Comparison of ENCODE assay signal across 8 cellular contexts in the genomic region with DNA sequence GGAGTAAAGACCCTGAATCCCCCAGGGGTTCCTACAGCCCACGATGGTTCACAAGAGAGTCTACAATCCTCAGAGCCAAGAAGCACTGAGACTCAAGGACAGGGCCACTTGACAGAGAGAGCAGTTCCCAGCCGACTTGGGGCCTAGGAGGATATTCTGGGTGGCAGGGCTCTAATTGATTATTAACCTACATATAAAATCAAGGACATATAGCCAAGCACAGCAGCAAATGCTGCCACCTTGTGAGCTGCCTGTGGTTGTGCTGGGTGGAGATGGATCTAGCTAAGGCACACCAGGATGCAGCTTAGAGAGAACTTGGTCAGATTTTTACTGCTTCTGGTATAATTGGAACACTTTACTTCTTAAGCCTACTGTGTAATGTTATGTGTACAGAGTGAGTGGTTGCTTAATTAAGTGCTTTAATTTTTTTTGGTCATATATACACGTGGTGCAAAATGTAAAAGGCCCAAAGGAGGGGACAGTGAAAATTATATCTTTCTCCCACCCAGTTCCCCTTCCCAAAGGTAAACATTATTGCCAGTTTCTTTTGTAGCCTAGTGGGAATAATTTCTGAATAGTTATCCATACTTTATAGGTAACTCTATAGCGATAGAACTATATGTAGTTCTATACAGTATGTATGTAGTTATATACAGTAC.
DNase-seq lines count a peak whose midpoint lies in the region; ATAC-seq and TF ChIP-seq lines count a peak whose summit lies in the region.

No MANE protein-coding gene starts in this region.

- ATAC-seq in HG03139 (IDR thresholded peaks at IDR 0.05; ENCODE audit: unreplicated experiment) (no peak), HG03439 (IDR thresholded peaks at IDR 0.05; ENCODE audit: unreplicated experiment) (no peak)

- H2AFZ ChIP-seq in neural progenitor cell (replicated peaks): no peak overlapping the region

- no peak overlapping the region for H3K9ac ChIP-seq in neural progenitor cell

- H3K27ac Mint-ChIP-seq in dendritic cell treated with granulocyte-macrophage colony-stimulating factor and Interleukin-4, amounts not matched to agents 40 ng/mL and 50 ng/mL, for 4 days: peak overlapping the region; percentile 72
- no peak overlapping the region for H3K27ac Mint-ChIP-seq in neural progenitor cell

- no peaks in the 10 kb centered on the region for H3K4me1 ChIP-seq in neural progenitor cell

- TF ChIP-seq CTCF in GM12875 (IDR thresholded peaks at IDR 0.05; ENCODE audit: borderline replicate concordance, insufficient read depth, low read depth, low read length) (peak; percentile 61), neural progenitor cell (IDR thresholded peaks at IDR 0.05) (peak; percentile 65)

- H3K79me2 ChIP-seq in neural progenitor cell (ENCODE audit: low read depth): no peaks in the 10 kb centered on the region

- no peaks in the 10 kb centered on the region for H3K36me3 ChIP-seq in neural progenitor cell

- DNase-seq in HUDEP-2 (lab: John Stamatoyannopoulos, UW; ENCODE audit: unreplicated experiment in 76 of 76): peak in 64 of 76 experiments; percentile 2 to 73 (median 40)
- peak; percentile 51 for DNase-seq in activated CD4-positive, alpha-beta T cell treated with anti-CD3 and anti-CD28 coated beads for 1 hour
- DNase-seq in neural progenitor cell (ENCODE audit: low spot score): peak; percentile 60
- DNase-seq in NCI-H510A treated with DMSO at 0.1 percent for 48 hours (lab: John Stamatoyannopoulos, UW): no peak

- H3K9me3 Mint-ChIP-seq in dendritic cell treated with granulocyte-macrophage colony-stimulating factor and Interleukin-4, amounts not matched to agents 40 ng/mL and 50 ng/mL, for 4 days: no peaks in the 10 kb centered on the region
- no peaks in the 10 kb centered on the region for H3K9me3 Mint-ChIP-seq in neural progenitor cell

- no peak overlapping the region for H3K27ac ChIP-seq in neural progenitor cell

- intact Hi-C loops in dendritic cell treated with granulocyte-macrophage colony-stimulating factor and Interleukin-4, amounts not matched to agents 40 ng/mL and 50 ng/mL, for 4 days (cut with micrococcal nuclease): no loop called here

- H3K4me1 Mint-ChIP-seq in dendritic cell treated with granulocyte-macrophage colony-stimulating factor and Interleukin-4, amounts not matched to agents 40 ng/mL and 50 ng/mL, for 4 days (ENCODE audit: low read depth): peaks cover 89% of the 10 kb centered on the region
- peaks cover 21% of the 10 kb centered on the region for H3K4me1 Mint-ChIP-seq in neural progenitor cell

- no peak overlapping the region for H3K4me3 Mint-ChIP-seq in dendritic cell treated with granulocyte-macrophage colony-stimulating factor and Interleukin-4, amounts not matched to agents 40 ng/mL and 50 ng/mL, for 4 days
- no peak overlapping the region for H3K4me3 Mint-ChIP-seq in neural progenitor cell

- no peak overlapping the region for H3K4me2 ChIP-seq in neural progenitor cell

- H3K27me3 Mint-ChIP-seq in dendritic cell treated with granulocyte-macrophage colony-stimulating factor and Interleukin-4, amounts not matched to agents 40 ng/mL and 50 ng/mL, for 4 days: no peaks in the 10 kb centered on the region
- no peaks in the 10 kb centered on the region for H3K27me3 Mint-ChIP-seq in neural progenitor cell (ENCODE audit: insufficient read depth, low read depth)

- no peaks in the 10 kb centered on the region for H4K20me1 ChIP-seq in neural progenitor cell (ENCODE audit: low read depth)

- no peak overlapping the region for H3K4me3 ChIP-seq in GM12875 (ENCODE audit: low read depth, low read length)
- no peak overlapping the region for H3K4me3 ChIP-seq in neural progenitor cell

- no peaks in the 10 kb centered on the region for H3K36me3 Mint-ChIP-seq in dendritic cell treated with granulocyte-macrophage colony-stimulating factor and Interleukin-4, amounts not matched to agents 40 ng/mL and 50 ng/mL, for 4 days (ENCODE audit: low read depth)
- no peaks in the 10 kb centered on the region for H3K36me3 Mint-ChIP-seq in neural progenitor cell

- no peaks in the 10 kb centered on the region for H3F3A ChIP-seq in neural progenitor cell (ENCODE audit: low read depth)

- H3K27me3 ChIP-seq in neural progenitor cell: no peaks in the 10 kb centered on the region

- H3K9me3 ChIP-seq in neural progenitor cell (ENCODE audit: low read depth): no peaks in the 10 kb centered on the region
